In genomic region chr12:15879413-15879812, GRCh38 we compare ENCODE assay signal across 21 cellular contexts.
"Had no signal": no experiment of that assay in that cellular context is flagged by ENCODE, and none has a peak within 500 bp of the region (broad histone marks: within the 10 kb centered on the region; RNA-seq: fewer than 3 reads in every experiment).

No MANE protein-coding gene starts in this region.

- ATAC-seq: Panc1, PC-3 had no signal

- H3K27me3 ChIP-seq: MG63 had no signal

- H3K4me3 ChIP-seq: MG63 had no signal

- DNase-seq: IMR-90; Karpas-422; KG1; MG63; NCI-H1092; NCI-H1105 treated with DMSO at 0.1 percent for 48 hours; NCI-H1417 treated with DMSO at 0.1 percent for 48 hours; NCI-H146; NCI-H1694 treated with DMSO at 0.1 percent for 48 hours; NCI-H1930; NCI-H2107; NCI-H2227 treated with DMSO at 0.1 percent for 48 hours; NCI-H524; NCI-H526 treated with DMSO at 0.1 percent for 48 hours; NCI-H748 treated with DMSO at 0.1 percent for 48 hours; NK-92 treated with Interleukin-12 subunit alpha and Interleukin-12 subunit beta, amount 100 ng/mL, for 24 hours; PC-3; SHP77; SK-N-SH had no signal

- H3K9me3 ChIP-seq: MG63, SK-N-SH had no signal

- H3K27ac ChIP-seq: RWPE1 had no signal
